Comparison of ENCODE assay signal across 18 cellular contexts in the genomic region with DNA sequence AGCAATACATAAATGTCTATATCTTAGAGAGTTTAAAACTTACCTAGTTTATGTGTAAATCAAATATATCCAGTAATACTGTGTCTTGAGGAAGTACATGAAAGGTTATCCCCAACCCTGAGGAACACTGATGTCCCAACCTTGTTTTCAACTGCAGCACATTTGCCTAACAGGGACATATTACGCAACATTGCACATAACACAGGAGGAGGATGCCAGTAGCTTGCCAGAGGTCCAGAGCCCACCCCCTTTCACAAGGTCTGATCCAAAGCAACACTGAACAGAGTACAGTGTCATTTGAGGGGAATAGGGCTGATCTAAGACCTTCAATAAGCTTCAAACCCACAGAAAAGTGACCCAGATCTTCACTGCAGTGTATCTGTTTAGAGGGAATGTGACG.
A peak's percentile ranks its signal among the peaks of the same experiment; 100 is the strongest.
DNase-seq lines count a peak whose midpoint lies in the region; TF ChIP-seq lines count a peak whose summit lies in the region.
"Had no signal": no experiment of that assay in that cellular context is flagged by ENCODE, and none has a peak within 500 bp of the region (broad histone marks: within the 10 kb centered on the region; RNA-seq: fewer than 3 reads in every experiment).

No MANE protein-coding gene starts in this region.

- DNase-seq in AG20443 (ENCODE audit: low spot score) (peak; percentile 21), MV-4-11 (lab: John Stamatoyannopoulos, UW) (peak; percentile 66), epithelial cell of esophagus (ENCODE audit: low read depth) (peak; percentile 20), mucosa of gallbladder (ENCODE audit: low spot score) (peak; percentile 13), NCI-H2029 treated with DMSO at 0.1 percent for 48 hours (lab: John Stamatoyannopoulos, UW) (no peak), cerebellar nuclear complex (lab: John Stamatoyannopoulos, UW) (no peak), prostate gland (ENCODE audit: low spot score) (no peak), KG1 (lab: John Stamatoyannopoulos, UW) (no peak)
- DNase-seq: activated CD4-positive, alpha-beta T cell treated with anti-CD3 and anti-CD28 coated beads for 36 hours; activated CD8-positive, alpha-beta memory T cell treated with anti-CD3 and anti-CD28 coated beads, Interleukin-2, amount 50 U/mL, for 4 hours; activated naive CD4-positive, alpha-beta T cell; CD8-positive, alpha-beta memory T cell; left colon; NCI-H187; stimulated activated naive CD8-positive, alpha-beta T cell treated with anti-CD3 and anti-CD28 coated beads, Interleukin-15, amount 100 ng/mL, for 72 hours; T1000 had no signal

- TF ChIP-seq POLR2A in prostate gland (IDR thresholded peaks at IDR 0.05): no peak

- intact Hi-C loops in prostate gland (cut with DNase I): no loop called here

- WGBS in prostate gland: 100% methylated on average over 2 of the region's 2 CpGs

- no peaks in the 10 kb centered on the region for H3K9me3 ChIP-seq in prostate gland
- H3K9me3 ChIP-seq: vagina had no signal

- H3K27me3 ChIP-seq in prostate gland (replicated peaks; ENCODE audit: insufficient read depth): no peaks in the 10 kb centered on the region
- H3K27me3 ChIP-seq: vagina had no signal

- no peaks in the 10 kb centered on the region for H3K36me3 ChIP-seq in prostate gland
- H3K36me3 ChIP-seq: vagina had no signal

- no peaks in the 10 kb centered on the region for H3K4me1 ChIP-seq in prostate gland (replicated peaks)
- H3K4me1 ChIP-seq: parathyroid adenoma, vagina had no signal

- TF ChIP-seq CTCF in epithelial cell of esophagus (IDR thresholded peaks at IDR 0.05; ENCODE audit: insufficient read depth, low read depth, low read length, missing control alignments) (no peak), prostate gland (IDR thresholded peaks at IDR 0.05) (no peak)

- no peak overlapping the region for H3K27ac ChIP-seq in prostate gland
- H3K27ac ChIP-seq: parathyroid adenoma, vagina had no signal

- H3K4me3 ChIP-seq in epithelial cell of esophagus (ENCODE audit: low read length): no peak overlapping the region
- H3K4me3 ChIP-seq in prostate gland: no peak overlapping the region
- H3K4me3 ChIP-seq: vagina had no signal

Comparison
In these comparisons a context has a peak if more than half of its experiments do, and no peak if none do; other contexts are left out.
1. DNase-seq: peak in AG20443 (single experiment), MV-4-11 (single experiment), epithelial cell of esophagus (single experiment) and mucosa of gallbladder (single experiment); none in NCI-H2029 treated with DMSO at 0.1 percent for 48 hours (single experiment), cerebellar nuclear complex (0 of 2), prostate gland (single experiment) and KG1 (single experiment).